Comparison of ENCODE assay signal across 9 cellular contexts in the genomic region with DNA sequence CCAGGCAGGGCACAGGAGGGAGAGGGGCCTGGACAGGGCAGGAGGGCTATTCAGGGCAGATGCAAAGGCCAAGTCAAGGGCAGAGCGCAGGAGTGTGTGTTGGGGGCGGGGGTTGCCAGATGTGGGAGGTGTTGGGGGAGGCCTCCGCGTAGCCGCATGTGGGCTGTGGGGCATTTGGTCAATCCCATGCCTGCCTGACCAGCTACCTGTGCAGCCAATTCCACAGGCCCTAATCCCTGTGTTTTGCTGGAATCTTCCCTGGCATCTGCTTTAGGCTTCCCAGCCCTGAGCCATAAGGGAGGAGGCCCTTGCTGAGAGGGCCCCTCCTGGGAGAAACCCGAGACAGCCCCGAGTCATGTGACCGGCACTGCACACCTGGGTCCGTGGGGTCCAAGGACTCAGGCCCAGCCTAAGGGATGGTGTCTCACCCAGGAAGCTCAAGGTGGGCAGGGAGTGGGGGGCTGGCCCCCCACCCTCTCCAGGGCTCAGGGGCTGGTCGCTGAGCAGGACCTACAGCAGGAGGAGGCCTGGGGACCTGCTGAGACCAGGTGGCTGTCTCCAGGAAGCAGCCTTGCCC. TPM values are rescaled to one million over a fixed set of nuclear protein-coding genes. Genes with fewer than 3 reads are reported as not detected.
DNase-seq lines count a peak whose midpoint lies in the region; ATAC-seq and TF ChIP-seq lines count a peak whose summit lies in the region.
"Had no signal": no experiment of that assay in that cellular context is flagged by ENCODE, and none has a peak within 500 bp of the region (broad histone marks: within the 10 kb centered on the region; RNA-seq: fewer than 3 reads in every experiment).

No MANE protein-coding gene starts in this region.

- H3K9me3 ChIP-seq in MM.1S (replicated peaks; ENCODE audit: insufficient read depth, low read length), result no peaks in the 10 kb centered on the region
- no peaks in the 10 kb centered on the region for H3K9me3 ChIP-seq in mammary epithelial cell (replicated peaks; ENCODE audit: insufficient read depth, low read length)
- H3K9me3 ChIP-seq in neural progenitor cell (ENCODE audit: low read depth), result no peaks in the 10 kb centered on the region
- H3K9me3 ChIP-seq in body of pancreas, result no peaks in the 10 kb centered on the region

- no peaks in the 10 kb centered on the region for H3K9me3 Mint-ChIP-seq in neural progenitor cell

- TF ChIP-seq POLR2A in body of pancreas (IDR thresholded peaks at IDR 0.05), result no peak

- dilution Hi-C loops in mammary epithelial cell (cut with HindIII; ENCODE audit: low sequenced_read_pairs), result no loop called here

- CTCF ChIA-PET in mammary epithelial cell (lab: Charles Lee; ENCODE audit: low non-redundant PET), result no interaction called here

- H3K4me1 ChIP-seq in MM.1S (ENCODE audit: low read length) (peaks cover 22% of the 10 kb centered on the region), mammary epithelial cell (ENCODE audit: insufficient read depth, low read length) (peaks cover 26% of the 10 kb centered on the region), neural progenitor cell (peaks cover 17% of the 10 kb centered on the region), body of pancreas (peaks cover 18% of the 10 kb centered on the region)

- intact Hi-C loops in mammary epithelial cell (cut with micrococcal nuclease) (no loop called here), body of pancreas (cut with DNase I) (no loop called here)

- H3K9me2 ChIP-seq in MM.1S (replicated peaks; ENCODE audit: insufficient read depth, low read length), result no peaks in the 10 kb centered on the region

- H3F3A ChIP-seq in MM.1S (ENCODE audit: insufficient read depth, low read length), result peaks cover 18% of the 10 kb centered on the region
- no peaks in the 10 kb centered on the region for H3F3A ChIP-seq in neural progenitor cell (ENCODE audit: low read depth)

- BruUV-seq in mammary epithelial cell (replicated peaks; lab: Mats Ljungman, UMichigan), result no TSS peak

- H3K36me3 ChIP-seq in MM.1S (replicated peaks; ENCODE audit: insufficient read depth, low read length) (no peaks in the 10 kb centered on the region), mammary epithelial cell (ENCODE audit: insufficient read depth, low read length) (no peaks in the 10 kb centered on the region), neural progenitor cell (no peaks in the 10 kb centered on the region), body of pancreas (replicated peaks in 1 of 2; ENCODE audit: insufficient read depth in 1 of 2, low read depth in 2 of 2) (peaks cover 0 to 2% of the 10 kb centered on the region in 2 donors)

- DNase-seq in DMS53 (lab: John Stamatoyannopoulos, UW), result peak; percentile 84
- peak; percentile 35 for DNase-seq in MM.1S
- no peak for DNase-seq in mammary epithelial cell
- DNase-seq in neural progenitor cell (ENCODE audit: low spot score), result no peak
- DNase-seq in EL, result no peak
- no peak for DNase-seq in body of pancreas
- DNase-seq in activated gamma-delta T cell (lab: John Stamatoyannopoulos, UW), result no peak

- no peak overlapping the region for H3K4me3 Mint-ChIP-seq in neural progenitor cell

- H3K4me1 Mint-ChIP-seq in neural progenitor cell, result peaks cover 28% of the 10 kb centered on the region

- 98% methylated on average over 6 of the region's 10 CpGs for WGBS in mammary epithelial cell (ENCODE audit: low coverage, missing lambda C conversion rate)
- 75 to 81% methylated on average over 8 to 10 of the region's 10 CpGs for WGBS in body of pancreas, 2 donors

- H3K36me3 Mint-ChIP-seq in neural progenitor cell, result peaks cover 9% of the 10 kb centered on the region

- H3K9ac ChIP-seq in MM.1S (ENCODE audit: low read length) (peak overlapping the region; percentile 81), mammary epithelial cell (ENCODE audit: insufficient read depth, low read length) (no peak overlapping the region), neural progenitor cell (no peak overlapping the region)

- ATAC-seq in GM21367 (IDR thresholded peaks at IDR 0.05; ENCODE audit: unreplicated experiment) (peak; percentile 25), body of pancreas (no peak)

- H3K4me3 ChIP-seq in MM.1S (ENCODE audit: low read length) (peak overlapping the region; percentile 55), mammary epithelial cell (replicated peaks in 1 of 3; ENCODE audit: insufficient read depth in 1 of 3, low read depth in 2 of 3, low read length in 3 of 3) (no peak overlapping the region), neural progenitor cell (no peak overlapping the region), body of pancreas (no peak overlapping the region)

- H3K27ac ChIP-seq in MM.1S (ENCODE audit: low read length) (peak overlapping the region; percentile 90), mammary epithelial cell (ENCODE audit: insufficient read depth, low read depth, low read length) (no peak overlapping the region), neural progenitor cell (no peak overlapping the region), body of pancreas (peak overlapping the region in 2 of 4 donors; percentile 71 to 77)

- H3K4me2 ChIP-seq in MM.1S (ENCODE audit: low read depth, low read length), result peak overlapping the region; percentile 95
- H3K4me2 ChIP-seq in mammary epithelial cell (ENCODE audit: insufficient read depth, low read depth, low read length), result peak overlapping the region; percentile 34
- peak overlapping the region; percentile 40 for H3K4me2 ChIP-seq in neural progenitor cell

- peaks cover 2% of the 10 kb centered on the region for H3K27me3 Mint-ChIP-seq in neural progenitor cell (ENCODE audit: insufficient read depth, low read depth)

- H2AFZ ChIP-seq in MM.1S (ENCODE audit: low read length), result peak overlapping the region; percentile 89
- H2AFZ ChIP-seq in mammary epithelial cell (ENCODE audit: low read depth, low read length), result peak overlapping the region; percentile 76
- no peak overlapping the region for H2AFZ ChIP-seq in neural progenitor cell (replicated peaks)

- no peak overlapping the region for H3K27ac Mint-ChIP-seq in neural progenitor cell

- H3K79me2 ChIP-seq in MM.1S (ENCODE audit: low read length) (no peaks in the 10 kb centered on the region), mammary epithelial cell (ENCODE audit: insufficient read depth, low read length) (no peaks in the 10 kb centered on the region), neural progenitor cell (ENCODE audit: low read depth) (no peaks in the 10 kb centered on the region)

- H4K20me1 ChIP-seq in MM.1S (ENCODE audit: insufficient read depth, low read length) (no peaks in the 10 kb centered on the region), mammary epithelial cell (ENCODE audit: insufficient read depth, low read length) (no peaks in the 10 kb centered on the region), neural progenitor cell (ENCODE audit: low read depth) (peaks cover 11% of the 10 kb centered on the region)

- H3K27me3 ChIP-seq in MM.1S (replicated peaks; ENCODE audit: insufficient read depth, low read length) (no peaks in the 10 kb centered on the region), mammary epithelial cell (ENCODE audit: insufficient read depth, low read length) (no peaks in the 10 kb centered on the region), neural progenitor cell (no peaks in the 10 kb centered on the region), body of pancreas (no peaks in the 10 kb centered on the region)

- TF ChIP-seq CTCF in MM.1S (IDR thresholded peaks at IDR 0.05; ENCODE audit: low read length) (no peak), mammary epithelial cell (conservative IDR thresholded peaks at IDR 0.05 in 1 of 2, IDR thresholded peaks at IDR 0.05 in 1 of 2; ENCODE audit: extremely low read depth in 1 of 2, insufficient read depth in 1 of 2, low read depth in 1 of 2, low read length in 2 of 2) (no peak), neural progenitor cell (IDR thresholded peaks at IDR 0.05) (no peak), body of pancreas (IDR thresholded peaks at IDR 0.05) (no peak)

- in situ Hi-C loops in mammary epithelial cell (cut with MboI; ENCODE audit: low sequenced_read_pairs in 2 of 2), result no loop called here

RNA-seq across cellular contexts. Expression of a gene that starts 20.3 kb away (rescaled TPM):
- total RNA-seq in mammary epithelial cell, result 10 to 100 TPM in 1 of 2 donors, 1 to 10 TPM in 1; 2.7 to 12.0 TPM
- 1.2 TPM for polyA plus RNA-seq in mammary epithelial cell
- polyA minus RNA-seq in mammary epithelial cell, result 3.8 TPM
- 1.0 and 3.3 TPM in 2 replicates for total RNA-seq in neural progenitor cell (ENCODE audit: low replicate concordance)
- total RNA-seq in body of pancreas, result 1 to 10 TPM; 3.9 to 7.6 TPM

RNA-seq across cellular contexts. Expression of a gene that starts 33.5 kb away (rescaled TPM):
- total RNA-seq in mammary epithelial cell, result 10 to 100 TPM; 15.2 to 31.3 TPM
- polyA plus RNA-seq in mammary epithelial cell, result 34.4 TPM
- polyA minus RNA-seq in mammary epithelial cell, result 12.9 TPM
- 28.6 and 69.9 TPM in 2 replicates for total RNA-seq in neural progenitor cell (ENCODE audit: low replicate concordance)
- total RNA-seq in body of pancreas, result 10 to 100 TPM in 1 of 2 donors, 1 to 10 TPM in 1; 7.0 to 20.4 TPM

RNA-seq across cellular contexts. Expression of a gene that starts 42.1 kb away (rescaled TPM):
- total RNA-seq in mammary epithelial cell (not detected), neural progenitor cell (ENCODE audit: low replicate concordance) (not detected in 2 replicates), body of pancreas (not detected)
- polyA plus RNA-seq in mammary epithelial cell, result not detected
- polyA minus RNA-seq in mammary epithelial cell, result not detected
- total RNA-seq: LHCN-M2 had no signal

RNA-seq across cellular contexts. Expression of a gene that starts 45.7 kb away (rescaled TPM):
- 1 to 10 TPM; 3.2 to 6.9 TPM for total RNA-seq in mammary epithelial cell
- 10.3 TPM for polyA plus RNA-seq in mammary epithelial cell
- polyA minus RNA-seq in mammary epithelial cell, result 1.1 TPM
- total RNA-seq in neural progenitor cell (ENCODE audit: low replicate concordance), result 1.2 and 3.3 TPM in 2 replicates
- total RNA-seq in body of pancreas, result 1 to 10 TPM; 1.3 to 3.6 TPM

RNA-seq across cellular contexts. Expression of a gene that starts 47.6 kb away (rescaled TPM):
- total RNA-seq in mammary epithelial cell, result 1 to 10 TPM; 3.8 to 7.1 TPM
- 3.6 TPM for polyA plus RNA-seq in mammary epithelial cell
- polyA minus RNA-seq in mammary epithelial cell, result not detected
- 1.9 TPM in 1 of 2 replicates, not detected in the other for total RNA-seq in neural progenitor cell (ENCODE audit: low replicate concordance)
- under 1 TPM in 1 of 2 donors, not detected in 1; 0.66 TPM for total RNA-seq in body of pancreas

Comparison
In these comparisons a context has a peak if more than half of its experiments do, and no peak if none do; other contexts are left out.
1. DNase-seq: peak in DMS53 (single experiment) and MM.1S (single experiment); none in mammary epithelial cell (single experiment), neural progenitor cell (single experiment), EL (single experiment), body of pancreas (0 of 4) and activated gamma-delta T cell (single experiment).
2. H3K4me2 ChIP-seq: peak in every context shown above with its lines; median percentile 95 in MM.1S; 40 in neural progenitor cell; 34 in mammary epithelial cell.